ENCODE assay signal across 13 cellular contexts in the genomic region with DNA sequence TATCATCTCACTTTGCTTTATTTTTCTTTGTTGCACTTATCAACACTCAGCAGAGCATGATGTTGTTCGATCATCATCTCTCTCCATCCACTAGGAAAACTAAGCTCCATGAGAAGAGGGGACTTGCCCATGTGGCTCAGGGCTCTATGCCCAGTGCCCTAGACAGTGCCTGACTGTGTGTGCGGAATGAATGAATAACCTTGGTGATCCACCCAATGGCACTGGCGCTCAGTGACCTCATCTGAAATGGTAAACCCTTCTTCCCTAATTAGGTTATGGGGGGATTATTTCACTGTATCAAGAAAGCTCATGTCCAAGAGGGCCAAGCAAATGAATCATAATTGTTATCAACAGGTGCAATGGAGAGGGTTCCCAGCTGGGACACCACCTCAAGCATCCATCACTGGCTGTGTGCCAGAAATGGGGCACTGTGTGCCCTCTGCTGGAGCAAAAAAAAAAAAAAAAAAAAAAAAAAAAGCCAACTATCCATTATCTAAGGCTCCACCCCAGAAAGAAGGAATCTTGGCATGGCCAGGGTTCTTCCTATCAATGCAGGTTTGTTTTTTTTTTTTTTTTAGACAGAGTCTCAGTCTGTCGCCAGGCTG.
A peak's percentile ranks its signal among the peaks of the same experiment; 100 is the strongest.
DNase-seq lines count a peak whose midpoint lies in the region; ATAC-seq, FAIRE-seq and TF ChIP-seq lines count a peak whose summit lies in the region.
"Had no signal": no experiment of that assay in that cellular context is flagged by ENCODE, and none has a peak within 500 bp of the region (broad histone marks: within the 10 kb centered on the region; RNA-seq: fewer than 3 reads in every experiment).

No MANE protein-coding gene starts in this region.

- POLR2A ChIA-PET in OCI-LY7 (lab: Charles Lee) = interaction anchor here (0.7 kb wide), 1 partner anchor 184 kb away, joined by 4 read pairs; no protein-coding TSS in a partner anchor

- H2AFZ ChIP-seq in OCI-LY7 (ENCODE audit: low read length) = no peak overlapping the region

- ATAC-seq in pancreas (peak; percentile 8 to 38 (median 17)), HG03039 (IDR thresholded peaks at IDR 0.05; ENCODE audit: unreplicated experiment) (no peak)

- BruUV-seq in OCI-LY7 (replicated peaks; lab: Mats Ljungman, UMichigan) = no TSS peak

- no peak overlapping the region for H3K4me2 ChIP-seq in OCI-LY7 (ENCODE audit: low read length)

- H3K27ac ChIP-seq in OCI-LY7 (ENCODE audit: low read depth, low read length, poor library complexity, severe bottlenecking) (no peak overlapping the region), pancreas (peak overlapping the region in 2 of 4 donors; percentile 57 to 74)
- H3K27ac ChIP-seq: HL-60 had no signal

- H3K9me2 ChIP-seq in OCI-LY7 (ENCODE audit: insufficient read depth, low read length) = no peaks in the 10 kb centered on the region

- FAIRE-seq in pancreas (lab: Jason Lieb, UNC) = no peak

- intact Hi-C loops in OCI-LY7 (cut with micrococcal nuclease; ENCODE audit: unreplicated experiment) (loop anchor here (1.0 to 2.0 kb wide), 2 partner anchors 228 to 445 kb away; no protein-coding TSS in a partner anchor), pancreas (cut with DNase I) (no loop called here)

- 73 to 81% methylated on average over 4 of the region's 4 CpGs for WGBS in pancreas, 2 donors

- H3K36me3 ChIP-seq in OCI-LY7 (ENCODE audit: insufficient read depth, low read length) = no peaks in the 10 kb centered on the region
- no peaks in the 10 kb centered on the region for H3K36me3 ChIP-seq in pancreas

- TF ChIP-seq CTCF in OCI-LY7 (conservative IDR thresholded peaks at IDR 0.05; ENCODE audit: low read length) (peak; percentile 36), pancreas (IDR thresholded peaks at IDR 0.05) (no peak)

- H3K9me3 ChIP-seq in OCI-LY7 (ENCODE audit: low read length) = no peaks in the 10 kb centered on the region
- no peaks in the 10 kb centered on the region for H3K9me3 ChIP-seq in pancreas

- H4K20me1 ChIP-seq in OCI-LY7 (ENCODE audit: insufficient read depth, low read length) = no peaks in the 10 kb centered on the region

- no peaks in the 10 kb centered on the region for H3K79me2 ChIP-seq in OCI-LY7 (ENCODE audit: insufficient read depth, low read depth, low read length)

- CTCF ChIA-PET in OCI-LY7 (lab: Charles Lee; ENCODE audit: unreplicated experiment) = no interaction called here

- H3K4me3 ChIP-seq in OCI-LY7 (ENCODE audit: low read depth, low read length, poor library complexity, severe bottlenecking) (no peak overlapping the region), pancreas (no peak overlapping the region)

- H3K4me1 ChIP-seq in OCI-LY7 (ENCODE audit: insufficient read depth, low read length, poor library complexity, severe bottlenecking) (peaks cover 16% of the 10 kb centered on the region), pancreas (peaks cover 22 to 26% (median 23%) of the 10 kb centered on the region in 3 donors)

- no peaks in the 10 kb centered on the region for H3K27me3 ChIP-seq in pancreas

- peak; percentile 27 for DNase-seq in NCI-H2196 (lab: John Stamatoyannopoulos, UW; ENCODE audit: unreplicated experiment)
- no peak for DNase-seq in NCI-H2196 treated with DMSO at 0.1 percent for 48 hours (lab: John Stamatoyannopoulos, UW; ENCODE audit: unreplicated experiment)
- peak; percentile 56 to 90 (median 72) for DNase-seq in NCI-H1417 (lab: John Stamatoyannopoulos, UW)
- peak; percentile 58 for DNase-seq in OCI-LY7 (ENCODE audit: low spot score)
- DNase-seq in pancreas = peak in 2 of 6 donors; percentile 37 to 45
- DNase-seq in central memory CD4-positive, alpha-beta T cell = no peak
- DNase-seq in epidermal melanocyte (ENCODE audit: insufficient read length, low spot score) = no peak
- DNase-seq: 8988T; activated CD4-positive, alpha-beta memory T cell treated with anti-CD3 and anti-CD28 coated beads, Interleukin-2, amount 10 ng/mL, durations not matched to agents 7 days and 5 days; activated naive CD4-positive, alpha-beta T cell treated with Interleukin-2 at 50 U/mL for 16 hours; CD8-positive, alpha-beta memory T cell had no signal

Comparison
In these comparisons a context has a peak if more than half of its experiments do, and no peak if none do; other contexts are left out.
1. DNase-seq: peak in NCI-H2196 (single experiment), NCI-H1417 (3 of 3) and OCI-LY7 (single experiment); none in NCI-H2196 treated with DMSO at 0.1 percent for 48 hours (single experiment), central memory CD4-positive, alpha-beta T cell (single experiment) and epidermal melanocyte (single experiment).